ENCODE assay signal across 24 cellular contexts in genomic region chr3:65583203-65583602, GRCh38.
"Had no signal": no experiment of that assay in that cellular context is flagged by ENCODE, and none has a peak within 500 bp of the region (broad histone marks: within the 10 kb centered on the region; RNA-seq: fewer than 3 reads in every experiment).

No MANE protein-coding gene starts in this region.

- H3K9ac ChIP-seq: parathyroid adenoma had no signal

- H3K4me1 Mint-ChIP-seq: activated naive CD8-positive, alpha-beta T cell treated with anti-CD3 and anti-CD28 coated beads, Interleukin-2, amount 50 U/mL, for 24 hours; T-cell had no signal

- H3K4me1 ChIP-seq: colonic mucosa, testis, uterus had no signal

- H3K27me3 Mint-ChIP-seq: activated naive CD8-positive, alpha-beta T cell treated with anti-CD3 and anti-CD28 coated beads, Interleukin-2, amount 50 U/mL, for 24 hours; T-cell had no signal

- DNase-seq: activated CD4-positive, alpha-beta T cell treated with anti-CD3 and anti-CD28 coated beads for 1 hour; activated CD4-positive, alpha-beta T cell treated with anti-CD3 and anti-CD28 coated beads, Interleukin-2, amount 50 U/mL, for 1 hour; activated CD8-positive, alpha-beta T cell treated with anti-CD3 and anti-CD28 coated beads, Interleukin-2, amount 10 ng/mL, durations not matched to agents 7 days and 5 days; activated gamma-delta T cell; activated naive CD4-positive, alpha-beta T cell treated with anti-CD3 and anti-CD28 coated beads, Interleukin-2, amount 50 U/mL, for 16 hours; activated naive CD8-positive, alpha-beta T cell treated with anti-CD3 and anti-CD28 coated beads, Interleukin-2, amount 50 U/mL, for 24 hours; anterior cingulate cortex; brain microvascular endothelial cell; central memory CD4-positive, alpha-beta T cell; colonic mucosa; left ventricle myocardium inferior; right lobe of liver; small intestine; stimulated activated CD4-positive, alpha-beta T cell treated with anti-CD3 and anti-CD28 coated beads, Interleukin-2, amount 100 ng/mL, for 24 hours; stimulated activated naive CD4-positive, alpha-beta T cell; T-cell; testis; trophoblast cell; uterus had no signal

- H3K4me3 Mint-ChIP-seq: activated CD8-positive, alpha-beta T cell treated with anti-CD3 and anti-CD28 coated beads, Interleukin-2, amount 10 ng/mL, durations not matched to agents 7 days and 5 days; activated naive CD8-positive, alpha-beta T cell treated with anti-CD3 and anti-CD28 coated beads, Interleukin-2, amount 50 U/mL, for 24 hours; activated T-helper 1 cell treated with anti-CD3 and anti-CD28 coated beads, Interleukin-12 subunit alpha, Interleukin-12 subunit beta, Interleukin-2, Interleukin-4 antibody, amounts not matched to agents 30 ng/mL and 10 ng/mL and 1 ng/mL, durations not matched to agents 14 hours and 24 hours and 36 hours; nephron; T-cell; T-helper 2 cell treated with Interferon-gamma antibody and Interleukin-4, amounts not matched to agents 5 μg/mL and 100 μg/mL, for 36 hours had no signal

- H3K4me3 ChIP-seq: colonic mucosa, esophagus muscularis mucosa, left ventricle myocardium inferior, right lobe of liver, testis, uterus had no signal

- H3K36me3 ChIP-seq: brain microvascular endothelial cell, colonic mucosa, esophagus muscularis mucosa, left ventricle myocardium inferior, right lobe of liver, uterus had no signal

- H3K9me3 ChIP-seq: colonic mucosa, esophagus muscularis mucosa, left ventricle myocardium inferior, right lobe of liver, testis, uterus had no signal

- H3K36me3 Mint-ChIP-seq: T-cell had no signal

- H3K9me3 Mint-ChIP-seq: activated naive CD8-positive, alpha-beta T cell treated with anti-CD3 and anti-CD28 coated beads, Interleukin-2, amount 50 U/mL, for 24 hours; activated T-helper 1 cell treated with anti-CD3 and anti-CD28 coated beads, Interleukin-12 subunit alpha, Interleukin-12 subunit beta, Interleukin-2, Interleukin-4 antibody, amounts not matched to agents 30 ng/mL and 10 ng/mL and 1 ng/mL, durations not matched to agents 14 hours and 24 hours and 36 hours; nephron; T-cell; T-helper 2 cell treated with Interferon-gamma antibody and Interleukin-4, amounts not matched to agents 5 μg/mL and 100 μg/mL, for 36 hours had no signal

- H3K27ac Mint-ChIP-seq: activated CD8-positive, alpha-beta T cell treated with anti-CD3 and anti-CD28 coated beads, Interleukin-2, amount 10 ng/mL, durations not matched to agents 7 days and 5 days; activated naive CD8-positive, alpha-beta T cell treated with anti-CD3 and anti-CD28 coated beads, Interleukin-2, amount 50 U/mL, for 24 hours; activated T-helper 1 cell treated with anti-CD3 and anti-CD28 coated beads, Interleukin-12 subunit alpha, Interleukin-12 subunit beta, Interleukin-2, Interleukin-4 antibody, amounts not matched to agents 30 ng/mL and 10 ng/mL and 1 ng/mL, durations not matched to agents 14 hours and 24 hours and 36 hours; T-cell; T-helper 2 cell treated with Interferon-gamma antibody and Interleukin-4, amounts not matched to agents 5 μg/mL and 100 μg/mL, for 36 hours had no signal

- H3K27me3 ChIP-seq: brain microvascular endothelial cell, colonic mucosa, esophagus muscularis mucosa, right lobe of liver, testis, uterus had no signal
